Comparison of ENCODE assay signal across 23 cellular contexts in the genomic region with DNA sequence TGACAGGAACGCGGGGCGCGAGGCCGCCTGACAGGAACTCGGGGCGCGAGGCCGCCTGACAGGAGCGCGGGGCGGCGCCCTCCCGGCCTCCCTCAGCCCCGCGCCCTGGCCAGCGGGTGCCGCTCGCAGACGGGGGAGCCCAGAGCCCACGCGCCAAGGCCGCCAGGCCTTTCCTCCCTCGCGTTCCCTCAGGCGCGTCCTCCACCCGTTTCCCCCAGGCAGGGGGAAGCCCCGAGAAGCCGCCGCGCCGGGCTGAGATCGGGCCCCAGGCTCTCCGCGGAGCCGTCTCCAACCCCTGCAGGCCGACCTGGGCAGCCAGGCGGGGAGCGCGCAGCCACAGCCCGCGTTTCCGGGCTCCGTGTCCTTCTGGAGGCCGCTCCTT.
"Had no signal": no experiment of that assay in that cellular context is flagged by ENCODE, and none has a peak within 500 bp of the region (broad histone marks: within the 10 kb centered on the region; RNA-seq: fewer than 3 reads in every experiment).

No MANE protein-coding gene starts in this region.

- H3K27me3 Mint-ChIP-seq: brain had no signal

- H3K27ac Mint-ChIP-seq: activated CD8-positive, alpha-beta T cell treated with anti-CD3 and anti-CD28 coated beads, Interleukin-2, amount 10 ng/mL, durations not matched to agents 7 days and 5 days; activated naive CD8-positive, alpha-beta T cell treated with anti-CD3 and anti-CD28 coated beads, Interleukin-2, amount 10 ng/mL, durations not matched to agents 7 days and 5 days; activated T-helper 1 cell treated with anti-CD3 and anti-CD28 coated beads, Interleukin-12 subunit alpha, Interleukin-12 subunit beta, Interleukin-2, Interleukin-4 antibody, amounts not matched to agents 30 ng/mL and 10 ng/mL and 1 ng/mL, durations not matched to agents 14 hours and 24 hours and 36 hours; brain; natural killer cell; T-helper 17 cell had no signal

- ATAC-seq: activated CD8-positive, alpha-beta T cell treated with anti-CD3 and anti-CD28 coated beads, Interleukin-2, amount 10 ng/mL, durations not matched to agents 7 days and 5 days; left cardiac atrium; natural killer cell; T-helper 17 cell had no signal

- H3K4me1 ChIP-seq: prostate gland had no signal

- H3K9me3 ChIP-seq: prostate gland, upper lobe of left lung had no signal

- H3K27ac ChIP-seq: prostate gland, upper lobe of left lung, WERI-Rb-1 had no signal

- H3K36me3 ChIP-seq: prostate gland, upper lobe of left lung, WERI-Rb-1 had no signal

- DNase-seq: activated CD4-positive, alpha-beta T cell treated with anti-CD3 and anti-CD28 coated beads for 48 hours; activated CD8-positive, alpha-beta memory T cell treated with anti-CD3 and anti-CD28 coated beads, Interleukin-2, amount 50 U/mL, for 4 hours; activated CD8-positive, alpha-beta T cell treated with anti-CD3 and anti-CD28 coated beads, Interleukin-2, amount 10 ng/mL, durations not matched to agents 7 days and 5 days; activated naive CD4-positive, alpha-beta T cell; activated naive CD8-positive, alpha-beta T cell treated with anti-CD3 and anti-CD28 coated beads, Interleukin-2, amount 10 ng/mL, durations not matched to agents 7 days and 5 days; cortex of kidney; effector CD4-positive, alpha-beta T cell; foreskin fibroblast; left cardiac atrium; mammary epithelial cell; natural killer cell; nucleus accumbens; right cardiac atrium; small intestine; stimulated activated CD4-positive, alpha-beta T cell treated with anti-CD3 and anti-CD28 coated beads, Interleukin-4, amount 100 ng/mL, for 24 hours; stimulated activated naive CD4-positive, alpha-beta T cell treated with Interleukin-2 at 50 U/mL for 16 hours; T-helper 17 cell; WERI-Rb-1 had no signal

- H3K9me3 Mint-ChIP-seq: activated naive CD8-positive, alpha-beta T cell treated with anti-CD3 and anti-CD28 coated beads, Interleukin-2, amount 10 ng/mL, durations not matched to agents 7 days and 5 days; activated T-helper 1 cell treated with anti-CD3 and anti-CD28 coated beads, Interleukin-12 subunit alpha, Interleukin-12 subunit beta, Interleukin-2, Interleukin-4 antibody, amounts not matched to agents 30 ng/mL and 10 ng/mL and 1 ng/mL, durations not matched to agents 14 hours and 24 hours and 36 hours; central memory CD8-positive, alpha-beta T cell; natural killer cell had no signal

- H3K4me1 Mint-ChIP-seq: activated naive CD8-positive, alpha-beta T cell treated with anti-CD3 and anti-CD28 coated beads, Interleukin-2, amount 10 ng/mL, durations not matched to agents 7 days and 5 days; central memory CD8-positive, alpha-beta T cell; natural killer cell had no signal

- H3K36me3 Mint-ChIP-seq: activated naive CD8-positive, alpha-beta T cell treated with anti-CD3 and anti-CD28 coated beads, Interleukin-2, amount 10 ng/mL, durations not matched to agents 7 days and 5 days; natural killer cell had no signal

- H3K4me3 Mint-ChIP-seq: activated CD8-positive, alpha-beta T cell treated with anti-CD3 and anti-CD28 coated beads, Interleukin-2, amount 10 ng/mL, durations not matched to agents 7 days and 5 days; activated naive CD8-positive, alpha-beta T cell treated with anti-CD3 and anti-CD28 coated beads, Interleukin-2, amount 10 ng/mL, durations not matched to agents 7 days and 5 days; activated T-helper 1 cell treated with anti-CD3 and anti-CD28 coated beads, Interleukin-12 subunit alpha, Interleukin-12 subunit beta, Interleukin-2, Interleukin-4 antibody, amounts not matched to agents 30 ng/mL and 10 ng/mL and 1 ng/mL, durations not matched to agents 14 hours and 24 hours and 36 hours; brain; central memory CD8-positive, alpha-beta T cell; natural killer cell had no signal
